ENCODE assay signal across 1 cellular context in genomic region chr3:97988784-97989568, GRCh38.
TF ChIP-seq lines count a peak whose summit lies in the region.

No MANE protein-coding gene starts in this region.

TF ChIP-seq in GM12891, 5 proteins besides CTCF, POLR2A, EP300 and RAD21:
- no peak for TF ChIP-seq TAF1 (IDR thresholded peaks at IDR 0.05; ENCODE audit: low read depth, low read length)
- TF ChIP-seq POLR2AphosphoS5 (IDR thresholded peaks at IDR 0.05; ENCODE audit: low read depth, low read length): no peak
- no peak for TF ChIP-seq SPI1 (IDR thresholded peaks at IDR 0.05; ENCODE audit: low read depth, low read length)
- TF ChIP-seq POU2F2 (IDR thresholded peaks at IDR 0.05; ENCODE audit: low read depth, low read length): no peak
- TF ChIP-seq PAX5 (IDR thresholded peaks at IDR 0.05; ENCODE audit: insufficient read depth, low read length, severe bottlenecking): no peak
